Comparison of ENCODE assay signal across 18 cellular contexts in the genomic region with DNA sequence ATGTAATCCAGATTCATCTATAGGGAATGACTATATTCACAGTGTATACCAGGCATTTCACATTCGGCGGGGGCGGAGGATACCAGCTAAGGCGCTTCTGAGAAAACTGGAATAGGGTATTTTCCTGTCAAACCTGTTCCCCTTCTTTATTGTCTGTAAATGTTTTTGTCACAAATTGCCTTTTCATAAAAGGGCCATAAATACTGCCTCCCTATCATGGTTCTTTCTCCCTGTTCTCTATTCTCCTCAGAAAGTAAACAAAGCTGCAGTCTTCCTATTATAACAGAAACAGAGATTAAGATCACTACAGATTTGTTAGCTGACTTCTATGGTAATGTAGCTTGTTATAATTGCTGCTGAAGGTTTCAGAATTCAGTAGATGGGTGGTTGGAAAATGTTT.
"Had no signal": no experiment of that assay in that cellular context is flagged by ENCODE, and none has a peak within 500 bp of the region (broad histone marks: within the 10 kb centered on the region; RNA-seq: fewer than 3 reads in every experiment).

No MANE protein-coding gene starts in this region.

- DNase-seq: activated CD4-positive, alpha-beta T cell treated with anti-CD3 and anti-CD28 coated beads, Interleukin-2, amount 50 U/mL, for 48 hours; activated CD4-positive, CD25-positive, alpha-beta regulatory T cell treated with anti-CD3 and anti-CD28 coated beads, Interleukin-2, amount 50 U/mL, for 72 hours; activated CD8-positive, alpha-beta memory T cell treated with anti-CD3 and anti-CD28 coated beads, Interleukin-2, amount 10 ng/mL, durations not matched to agents 7 days and 5 days; activated effector memory CD4-positive, alpha-beta T cell treated with Interleukin-2 at 50 U/mL for 16 hours; activated T-cell treated with anti-CD3 and anti-CD28 coated beads, Interleukin-2, amount 50 U/mL, for 24 hours; amniotic stem cell; brain microvascular endothelial cell; effector memory CD4-positive, alpha-beta T cell; kidney; pancreas; retina; stimulated activated CD4-positive, alpha-beta T cell treated with anti-CD3 and anti-CD28 coated beads, Interleukin-15, amount 100 ng/mL, for 24 hours; stimulated activated CD4-positive, alpha-beta T cell treated with anti-CD3 and anti-CD28 coated beads, Interleukin-4, amount 100 ng/mL, for 24 hours; stimulated activated naive CD8-positive, alpha-beta T cell treated with anti-CD3 and anti-CD28 coated beads, Interleukin-15, amount 100 ng/mL, for 72 hours; testis had no signal

- H3K27me3 ChIP-seq: brain microvascular endothelial cell, gastroesophageal sphincter, neural progenitor cell, pancreas, testis had no signal

- H3K4me3 ChIP-seq: gastroesophageal sphincter, neural progenitor cell, pancreas, testis had no signal

- H3K9me3 ChIP-seq: gastroesophageal sphincter, pancreas, testis had no signal

- H3K4me1 ChIP-seq: gastroesophageal sphincter, neural progenitor cell, pancreas, testis had no signal

- ATAC-seq: activated CD8-positive, alpha-beta memory T cell treated with anti-CD3 and anti-CD28 coated beads, Interleukin-2, amount 10 ng/mL, durations not matched to agents 7 days and 5 days; activated naive CD4-positive, alpha-beta T cell treated with anti-CD3 and anti-CD28 coated beads, Interleukin-2, amount 50 U/mL, for 72 hours; gastroesophageal sphincter; pancreas; stimulated activated naive CD8-positive, alpha-beta T cell treated with anti-CD3 and anti-CD28 coated beads, Interleukin-15, amount 100 ng/mL, for 72 hours had no signal

- H2AFZ ChIP-seq: neural progenitor cell had no signal

- H3K4me2 ChIP-seq: neural progenitor cell had no signal

- H3K36me3 ChIP-seq: brain microvascular endothelial cell, neural progenitor cell, pancreas had no signal

- H3K27ac ChIP-seq: brain microvascular endothelial cell, gastroesophageal sphincter, neural progenitor cell, pancreas, testis had no signal
